Comparison of ENCODE assay signal across 18 cellular contexts in the genomic region with DNA sequence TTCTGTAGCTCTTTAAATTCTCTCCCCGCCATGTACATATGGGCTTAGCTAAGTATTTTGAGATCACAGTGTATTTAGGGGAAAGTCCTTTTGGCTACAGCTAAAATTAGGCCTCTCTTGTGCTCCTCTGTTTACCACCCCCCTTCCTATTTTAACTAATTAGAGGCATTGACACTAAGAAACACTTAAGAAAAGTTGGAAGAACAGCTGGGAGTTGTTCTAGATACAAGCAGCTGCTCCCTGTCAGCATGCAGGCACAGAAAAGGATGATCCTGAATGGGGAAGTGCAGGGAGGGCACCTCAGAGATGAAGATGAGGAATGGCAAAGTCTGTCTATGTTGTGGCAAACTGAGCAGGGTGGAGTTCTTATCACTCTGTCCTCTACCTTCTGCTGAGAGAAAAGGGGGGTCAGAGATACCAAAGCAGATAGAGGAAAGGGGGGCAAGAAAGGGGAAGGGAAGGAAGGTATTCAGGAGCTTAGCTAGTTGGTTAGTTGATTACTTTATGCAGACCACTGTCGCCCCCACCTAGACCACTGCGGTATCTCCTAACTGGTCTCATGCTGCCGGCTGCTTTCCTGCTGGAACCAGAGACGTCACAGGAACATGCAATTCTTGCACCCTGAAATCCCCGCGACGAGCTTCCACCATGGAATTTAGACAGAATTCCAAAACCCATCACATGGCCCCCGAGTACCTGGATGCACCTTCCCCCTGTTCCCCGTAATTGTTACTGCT.
DNase-seq lines count a peak whose midpoint lies in the region; ATAC-seq and TF ChIP-seq lines count a peak whose summit lies in the region.
"Had no signal": no experiment of that assay in that cellular context is flagged by ENCODE, and none has a peak within 500 bp of the region (broad histone marks: within the 10 kb centered on the region; RNA-seq: fewer than 3 reads in every experiment).

No MANE protein-coding gene starts in this region.

- H3K27ac Mint-ChIP-seq in nephron = peak overlapping the region; percentile 90 to 95 (median 95)
- no peak overlapping the region for H3K27ac Mint-ChIP-seq in stimulated activated memory B cell treated with anti-CD40 and anti-IgM and Interleukin-4, amounts not matched to agents 10 μg/mL and 1 μg/mL and 100 μg/mL, for 72 hours
- H3K27ac Mint-ChIP-seq: CD4-positive, alpha-beta T cell had no signal

- H3K36me3 ChIP-seq in esophagus squamous epithelium (no peaks in the 10 kb centered on the region), transverse colon (no peaks in the 10 kb centered on the region)
- H3K36me3 ChIP-seq: neural progenitor cell, thyroid gland had no signal

- TF ChIP-seq CTCF in esophagus squamous epithelium (IDR thresholded peaks at IDR 0.05) (no peak), nephron (IDR thresholded peaks at IDR 0.05; ENCODE audit: unreplicated experiment in 3 of 3) (no peak), transverse colon (IDR thresholded peaks at IDR 0.05) (no peak)

- H3K9me3 ChIP-seq in esophagus squamous epithelium (peaks cover 0 to 3% (median 0%) of the 10 kb centered on the region in 3 donors), transverse colon (peaks cover 0 to 9% of the 10 kb centered on the region in 2 donors)
- H3K9me3 ChIP-seq: thyroid gland had no signal

- intact Hi-C loops in esophagus squamous epithelium (cut with DNase I) (no loop called here), transverse colon (cut with DNase I; ENCODE audit: low total_unique reads) (no loop called here)

- H3K27ac ChIP-seq in esophagus squamous epithelium (peak overlapping the region; percentile 35 to 80 (median 74)), transverse colon (peak overlapping the region; percentile 74 to 86 (median 80))
- H3K27ac ChIP-seq: 22Rv1, neural progenitor cell had no signal

- no peak for TF ChIP-seq EP300 in transverse colon (IDR thresholded peaks at IDR 0.05; ENCODE audit: low read depth)

- H3K27me3 ChIP-seq in esophagus squamous epithelium (no peaks in the 10 kb centered on the region), transverse colon (no peaks in the 10 kb centered on the region)
- H3K27me3 ChIP-seq: neural progenitor cell, thyroid gland had no signal

- peaks cover 53% of the 10 kb centered on the region for H3K4me1 Mint-ChIP-seq in nephron
- H3K4me1 Mint-ChIP-seq in stimulated activated memory B cell treated with anti-CD40 and anti-IgM and Interleukin-4, amounts not matched to agents 10 μg/mL and 1 μg/mL and 100 μg/mL, for 72 hours = no peaks in the 10 kb centered on the region

- peaks cover 13% of the 10 kb centered on the region for H3K36me3 Mint-ChIP-seq in nephron (ENCODE audit: low read depth)
- peaks cover 45% of the 10 kb centered on the region for H3K36me3 Mint-ChIP-seq in stimulated activated memory B cell treated with anti-CD40 and anti-IgM and Interleukin-4, amounts not matched to agents 10 μg/mL and 1 μg/mL and 100 μg/mL, for 72 hours

- H3K4me3 ChIP-seq in esophagus squamous epithelium (no peak overlapping the region), transverse colon (no peak overlapping the region)
- H3K4me3 ChIP-seq: neural progenitor cell, thyroid gland had no signal

- 77 to 84% methylated on average over 10 of the region's 10 CpGs for WGBS in esophagus squamous epithelium, 2 donors
- WGBS in transverse colon (ENCODE audit: low coverage in 1 of 2), 2 donors = 84% methylated on average over 9 to 10 of the region's 10 CpGs

- H3K27me3 Mint-ChIP-seq in nephron (ENCODE audit: low read depth) = no peaks in the 10 kb centered on the region
- H3K27me3 Mint-ChIP-seq in stimulated activated memory B cell treated with anti-CD40 and anti-IgM and Interleukin-4, amounts not matched to agents 10 μg/mL and 1 μg/mL and 100 μg/mL, for 72 hours = no peaks in the 10 kb centered on the region
- H3K27me3 Mint-ChIP-seq: activated CD4-positive, alpha-beta T cell treated with anti-CD3 and anti-CD28 coated beads for 36 hours; CD4-positive, alpha-beta T cell had no signal

- peak; percentile 16 to 57 for DNase-seq in NCI-H524 (lab: John Stamatoyannopoulos, UW)
- DNase-seq in NCI-H524 treated with DMSO at 0.1 percent for 48 hours (lab: John Stamatoyannopoulos, UW) = no peak
- DNase-seq in esophagus squamous epithelium (lab: John Stamatoyannopoulos, UW) = no peak
- DNase-seq in transverse colon = no peak
- DNase-seq in SKM-1 treated with dmso at 0.1 percent for 144 hours (lab: John Stamatoyannopoulos, UW; ENCODE audit: unreplicated experiment) = no peak
- no peak for DNase-seq in stimulated activated CD4-positive, alpha-beta T cell treated with anti-CD3 and anti-CD28 coated beads, Interleukin-12 subunit alpha, Interleukin-12 subunit beta, amount 100 ng/mL, for 4 hours
- DNase-seq: activated CD4-positive, alpha-beta T cell treated with anti-CD3 and anti-CD28 coated beads for 36 hours; activated naive CD4-positive, alpha-beta T cell treated with anti-CD3 and anti-CD28 coated beads, Interleukin-2, amount 50 U/mL, for 16 hours; CD4-positive, alpha-beta T cell; central memory CD4-positive, alpha-beta T cell; left colon; NCI-H1930; NCI-H526 treated with DMSO at 0.1 percent for 48 hours; thyroid gland had no signal

- peaks cover 18% of the 10 kb centered on the region for H3K9me3 Mint-ChIP-seq in nephron
- peaks cover 9% of the 10 kb centered on the region for H3K9me3 Mint-ChIP-seq in stimulated activated memory B cell treated with anti-CD40 and anti-IgM and Interleukin-4, amounts not matched to agents 10 μg/mL and 1 μg/mL and 100 μg/mL, for 72 hours

- in situ Hi-C loops in transverse colon (cut with MboI; ENCODE audit: low pct_ligation_motif_present in 1 of 4, low pct_unique_long_range_greater_than_20kb in 1 of 4, low sequenced_read_pairs in 3 of 4) = no loop called here

- H3K4me3 Mint-ChIP-seq in nephron = peak overlapping the region in 1 of 3 experiments; percentile 15
- H3K4me3 Mint-ChIP-seq in stimulated activated memory B cell treated with anti-CD40 and anti-IgM and Interleukin-4, amounts not matched to agents 10 μg/mL and 1 μg/mL and 100 μg/mL, for 72 hours = no peak overlapping the region
- H3K4me3 Mint-ChIP-seq: activated CD4-positive, alpha-beta T cell treated with anti-CD3 and anti-CD28 coated beads for 36 hours; CD4-positive, alpha-beta T cell; neural progenitor cell had no signal

- no peak for TF ChIP-seq POLR2A in esophagus squamous epithelium (IDR thresholded peaks at IDR 0.05)
- TF ChIP-seq POLR2A in transverse colon (IDR thresholded peaks at IDR 0.05) = no peak

- ATAC-seq in stimulated activated memory B cell treated with anti-CD40 and anti-IgM and Interleukin-4, amounts not matched to agents 10 μg/mL and 1 μg/mL and 100 μg/mL, for 72 hours = no peak
- ATAC-seq: activated CD4-positive, alpha-beta T cell treated with anti-CD3 and anti-CD28 coated beads for 36 hours; left colon had no signal

- H3K4me1 ChIP-seq in esophagus squamous epithelium = peaks cover 0 to 42% (median 29%) of the 10 kb centered on the region in 3 donors
- peaks cover 20 to 44% (median 24%) of the 10 kb centered on the region in 4 donors for H3K4me1 ChIP-seq in transverse colon

Comparison
In these comparisons a context has a peak if more than half of its experiments do, and no peak if none do; other contexts are left out.
1. DNase-seq: peak in NCI-H524 (2 of 2); none in NCI-H524 treated with DMSO at 0.1 percent for 48 hours (single experiment), esophagus squamous epithelium (single experiment), transverse colon (single experiment), SKM-1 treated with dmso at 0.1 percent for 144 hours (single experiment) and stimulated activated CD4-positive, alpha-beta T cell treated with anti-CD3 and anti-CD28 coated beads, Interleukin-12 subunit alpha, Interleukin-12 subunit beta, amount 100 ng/mL, for 4 hours (single experiment).